Comparison of ENCODE assay signal across 26 cellular contexts in the genomic region with DNA sequence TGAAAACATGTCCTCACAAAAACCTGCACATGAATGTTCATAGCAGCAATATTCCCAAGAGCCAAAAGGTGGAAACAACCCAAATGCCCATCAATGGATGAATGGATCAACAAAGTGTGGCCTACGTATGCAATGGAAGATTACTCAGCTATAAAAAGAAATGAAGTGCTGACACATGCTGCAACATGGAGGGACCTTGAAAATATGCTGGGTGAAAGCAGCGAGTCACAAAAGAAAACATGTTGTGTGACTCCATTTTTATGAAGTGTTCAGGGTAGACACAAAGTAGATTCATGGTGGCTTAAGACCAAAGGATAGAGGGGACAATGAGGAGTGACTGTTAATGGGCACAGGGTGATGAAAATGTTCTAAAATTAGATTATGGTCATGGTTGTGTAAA. TPM values are rescaled to one million over a fixed set of nuclear protein-coding genes. Genes with fewer than 3 reads are reported as not detected.
DNase-seq lines count a peak whose midpoint lies in the region; ATAC-seq and TF ChIP-seq lines count a peak whose summit lies in the region.
"Had no signal": no experiment of that assay in that cellular context is flagged by ENCODE, and none has a peak within 500 bp of the region (broad histone marks: within the 10 kb centered on the region; RNA-seq: fewer than 3 reads in every experiment).

No MANE protein-coding gene starts in this region.

- 70 to 89% (median 72%) methylated on average over 2 of the region's 2 CpGs for WGBS in psoas muscle, 3 donors
- WGBS in esophagus squamous epithelium, 2 donors, result 49 to 60% methylated on average over 2 of the region's 2 CpGs

- H3K4me3 ChIP-seq in fibroblast of lung (replicated peaks in 1 of 4; ENCODE audit: control extremely low read depth in 1 of 4, insufficient read depth in 1 of 4, low read depth in 3 of 4, low read length in 4 of 4) (no peak overlapping the region), psoas muscle (no peak overlapping the region), esophagus squamous epithelium (no peak overlapping the region)
- H3K4me3 ChIP-seq: cardiac muscle cell, hepatocyte, left ventricle myocardium inferior, MG63, pancreas had no signal

- peaks cover 2% of the 10 kb centered on the region for H3K36me3 Mint-ChIP-seq in natural killer cell treated with Interleukin-12 subunit alpha and Interleukin-12 subunit beta and Interleukin-15 and Interleukin-18, amount 100 ng/mL, for 72 hours

- H4K20me1 ChIP-seq in fibroblast of lung (ENCODE audit: control insufficient read depth, extremely low read depth, insufficient read depth, low read length), result no peaks in the 10 kb centered on the region

- no peaks in the 10 kb centered on the region for H3K27me3 ChIP-seq in fibroblast of lung (ENCODE audit: control insufficient read depth, insufficient read depth, low read length)
- H3K27me3 ChIP-seq in psoas muscle (ENCODE audit: insufficient read depth in 3 of 3, low read length in 2 of 3), result no peaks in the 10 kb centered on the region
- H3K27me3 ChIP-seq in esophagus squamous epithelium, result no peaks in the 10 kb centered on the region
- H3K27me3 ChIP-seq: cardiac muscle cell, hepatocyte, MG63, pancreas had no signal

- H3K27ac Mint-ChIP-seq in natural killer cell treated with Interleukin-12 subunit alpha and Interleukin-12 subunit beta and Interleukin-15 and Interleukin-18, amount 100 ng/mL, for 72 hours, result no peak overlapping the region
- H3K27ac Mint-ChIP-seq: activated CD4-positive, alpha-beta T cell treated with anti-CD3 and anti-CD28 coated beads for 36 hours; IgD-negative memory B cell; nephron progenitor cell; T-cell had no signal

- TF ChIP-seq CTCF in fibroblast of lung (conservative IDR thresholded peaks at IDR 0.05 in 1 of 2, IDR thresholded peaks at IDR 0.05 in 1 of 2; ENCODE audit: low read depth in 1 of 2, low read length in 2 of 2), result no peak
- TF ChIP-seq CTCF in psoas muscle (IDR thresholded peaks at IDR 0.05), result no peak
- no peak for TF ChIP-seq CTCF in esophagus squamous epithelium (IDR thresholded peaks at IDR 0.05)

- no peak overlapping the region for H3K4me2 ChIP-seq in fibroblast of lung (ENCODE audit: extremely low read depth, insufficient read depth, low read length)
- H3K4me2 ChIP-seq: hepatocyte had no signal

- DNase-seq in GM04503 (ENCODE audit: low read depth) (peak; percentile 17), M059J (ENCODE audit: low read depth) (peak; percentile 25), fibroblast of lung (ENCODE audit: low read depth in 2 of 2) (peak; percentile 12 to 18), psoas muscle (no peak), T-helper 1 cell (no peak), esophagus squamous epithelium (lab: John Stamatoyannopoulos, UW) (no peak)
- no peak for DNase-seq in natural killer cell treated with Interleukin-12 subunit alpha and Interleukin-12 subunit beta and Interleukin-15 and Interleukin-18, amount 100 ng/mL, for 72 hours (ENCODE audit: low spot score)
- DNase-seq: activated CD4-positive, alpha-beta T cell treated with anti-CD3 and anti-CD28 coated beads for 36 hours; activated naive CD4-positive, alpha-beta T cell treated with Interleukin-2 at 50 U/mL for 16 hours; activated T-cell treated with anti-CD3 and anti-CD28 coated beads, Interleukin-2, amount 50 U/mL, for 48 hours; amniotic stem cell; CD4-positive, alpha-beta memory T cell; left ventricle myocardium inferior; MG63; NCI-H2171; NCI-H524; nephron progenitor cell; right cardiac atrium; SIG-M5; stimulated activated naive CD8-positive, alpha-beta T cell treated with anti-CD3 and anti-CD28 coated beads, Interleukin-15, Interleukin-2, amounts not matched to agents 100 U/mL and 50 U/mL, for 24 hours had no signal

- no peak for TF ChIP-seq POLR2A in esophagus squamous epithelium (IDR thresholded peaks at IDR 0.05)

- no peak overlapping the region for H3K4me3 Mint-ChIP-seq in natural killer cell treated with Interleukin-12 subunit alpha and Interleukin-12 subunit beta and Interleukin-15 and Interleukin-18, amount 100 ng/mL, for 72 hours
- H3K4me3 Mint-ChIP-seq: activated CD4-positive, alpha-beta T cell treated with anti-CD3 and anti-CD28 coated beads for 36 hours; CD4-positive, alpha-beta memory T cell; IgD-negative memory B cell; nephron progenitor cell; T-cell had no signal

- H2AFZ ChIP-seq in fibroblast of lung (ENCODE audit: low read length), result no peak overlapping the region
- H2AFZ ChIP-seq: hepatocyte had no signal

- H3K79me2 ChIP-seq in fibroblast of lung (ENCODE audit: control insufficient read depth, insufficient read depth, low read length), result no peaks in the 10 kb centered on the region
- H3K79me2 ChIP-seq: hepatocyte had no signal

- H3K9me3 ChIP-seq in fibroblast of lung (ENCODE audit: control insufficient read depth, insufficient read depth, low read depth, low read length) (no peaks in the 10 kb centered on the region), psoas muscle (no peaks in the 10 kb centered on the region), esophagus squamous epithelium (peaks cover 0 to 7% (median 4%) of the 10 kb centered on the region in 3 donors)
- H3K9me3 ChIP-seq: pancreas had no signal

- H3K27me3 Mint-ChIP-seq in natural killer cell treated with Interleukin-12 subunit alpha and Interleukin-12 subunit beta and Interleukin-15 and Interleukin-18, amount 100 ng/mL, for 72 hours, result no peaks in the 10 kb centered on the region
- H3K27me3 Mint-ChIP-seq: activated CD4-positive, alpha-beta T cell treated with anti-CD3 and anti-CD28 coated beads for 36 hours; CD4-positive, alpha-beta memory T cell; T-cell had no signal

- H3K9ac ChIP-seq in fibroblast of lung (ENCODE audit: insufficient read depth, low read length), result no peak overlapping the region

- H3K4me1 Mint-ChIP-seq in natural killer cell treated with Interleukin-12 subunit alpha and Interleukin-12 subunit beta and Interleukin-15 and Interleukin-18, amount 100 ng/mL, for 72 hours (ENCODE audit: low read depth in 2 of 2), result no peaks in the 10 kb centered on the region
- H3K4me1 Mint-ChIP-seq: T-cell had no signal

- ATAC-seq in psoas muscle, result peak in 2 of 4 donors; percentile 49 to 59
- ATAC-seq in natural killer cell treated with Interleukin-12 subunit alpha and Interleukin-12 subunit beta and Interleukin-15 and Interleukin-18, amount 100 ng/mL, for 72 hours, result no peak
- ATAC-seq: activated CD4-positive, alpha-beta T cell treated with anti-CD3 and anti-CD28 coated beads for 36 hours; pancreas; stimulated activated naive CD8-positive, alpha-beta T cell treated with anti-CD3 and anti-CD28 coated beads, Interleukin-15, Interleukin-2, amounts not matched to agents 100 U/mL and 50 U/mL, for 24 hours; T-cell had no signal

- peaks cover 2% of the 10 kb centered on the region for H3K36me3 ChIP-seq in fibroblast of lung (ENCODE audit: control insufficient read depth, insufficient read depth, low read length)
- H3K36me3 ChIP-seq in psoas muscle (ENCODE audit: insufficient read depth in 1 of 2, low read depth in 1 of 2), result peaks cover 0 to 23% of the 10 kb centered on the region in 2 donors
- H3K36me3 ChIP-seq in esophagus squamous epithelium, result peaks cover 4 to 47% (median 15%) of the 10 kb centered on the region in 3 donors

- intact Hi-C loops in psoas muscle (cut with DNase I) (no loop called here), esophagus squamous epithelium (cut with DNase I) (no loop called here)

- H3K4me1 ChIP-seq in fibroblast of lung (ENCODE audit: control insufficient read depth, extremely low read depth, insufficient read depth, low read length), result no peaks in the 10 kb centered on the region
- H3K4me1 ChIP-seq in psoas muscle, result peaks cover 6% of the 10 kb centered on the region
- no peaks in the 10 kb centered on the region for H3K4me1 ChIP-seq in esophagus squamous epithelium
- H3K4me1 ChIP-seq: pancreas had no signal

- peaks cover 4% of the 10 kb centered on the region for H3K9me3 Mint-ChIP-seq in natural killer cell treated with Interleukin-12 subunit alpha and Interleukin-12 subunit beta and Interleukin-15 and Interleukin-18, amount 100 ng/mL, for 72 hours

- H3K27ac ChIP-seq in fibroblast of lung (ENCODE audit: insufficient read depth, low read length) (no peak overlapping the region), psoas muscle (peak overlapping the region; percentile 15), esophagus squamous epithelium (no peak overlapping the region)
- H3K27ac ChIP-seq: cardiac muscle cell, hepatocyte, pancreas had no signal

RNA-seq across cellular contexts. Expression of a gene that starts 37.7 kb away (rescaled TPM):
- not detected in 2 replicates for total RNA-seq in M059J (2014; rRNA removed; shearing (Covaris generic))
- total RNA-seq in fibroblast of lung, result not detected in 2 replicates
- not detected in 2 replicates for polyA plus RNA-seq in fibroblast of lung
- not detected in 2 replicates for polyA plus RNA-seq in fibroblast of lung (2012)
- polyA minus RNA-seq in fibroblast of lung (ENCODE audit: low replicate concordance), result not detected in 2 replicates
- total RNA-seq in psoas muscle, result not detected
- not detected for polyA plus RNA-seq in psoas muscle
- total RNA-seq in esophagus squamous epithelium, result not detected
- not detected for total RNA-seq in natural killer cell treated with Interleukin-12 subunit alpha and Interleukin-12 subunit beta and Interleukin-15 and Interleukin-18, amount 100 ng/mL, for 72 hours
- total RNA-seq: activated CD4-positive, alpha-beta T cell treated with anti-CD3 and anti-CD28 coated beads for 36 hours; cardiac muscle cell; CD4-positive, alpha-beta memory T cell; hepatocyte; left ventricle myocardium inferior; mononuclear cell; pancreas; right cardiac atrium; T-cell had no signal
- polyA plus RNA-seq: cardiac muscle cell; CD4-positive, alpha-beta memory T cell; hepatocyte; IgD-negative memory B cell; pancreas; right cardiac atrium had no signal

RNA-seq across cellular contexts. Expression of a gene that starts 43.3 kb away (rescaled TPM):
- total RNA-seq in M059J (2014; rRNA removed; shearing (Covaris generic)), result 13.5 and 26.6 TPM in 2 replicates
- total RNA-seq in fibroblast of lung (16.4 and 17.8 TPM in 2 replicates), psoas muscle (10 to 100 TPM; 30.3 to 39.5 (median 35.9) TPM), esophagus squamous epithelium (10 to 100 TPM; 16.0 to 34.5 (median 27.3) TPM)
- polyA plus RNA-seq in fibroblast of lung (5.9 and 6.2 TPM in 2 replicates), psoas muscle (10 to 100 TPM; 10.6 to 20.8 (median 16.8) TPM)
- polyA plus RNA-seq in fibroblast of lung (2012), result 6.3 and 7.1 TPM in 2 replicates
- 25.5 and 39.1 TPM in 2 replicates for polyA minus RNA-seq in fibroblast of lung (ENCODE audit: low replicate concordance)
- total RNA-seq in natural killer cell treated with Interleukin-12 subunit alpha and Interleukin-12 subunit beta and Interleukin-15 and Interleukin-18, amount 100 ng/mL, for 72 hours, result 10 to 100 TPM; 34.3 to 49.2 TPM

Comparison
In these comparisons a context has a peak if more than half of its experiments do, and no peak if none do; other contexts are left out.
1. DNase-seq: peak in GM04503 (single experiment), M059J (single experiment) and fibroblast of lung (2 of 2); none in psoas muscle (0 of 2), T-helper 1 cell (0 of 5), esophagus squamous epithelium (single experiment) and natural killer cell treated with Interleukin-12 subunit alpha and Interleukin-12 subunit beta and Interleukin-15 and Interleukin-18, amount 100 ng/mL, for 72 hours (single experiment).